In genomic region chr14:54440037-54440436, GRCh38 we compare ENCODE assay signal across 8 cellular contexts. TPM values are rescaled to one million over a fixed set of nuclear protein-coding genes. Genes with fewer than 3 reads are reported as not detected.
A peak's percentile ranks its signal among the peaks of the same experiment; 100 is the strongest.
DNase-seq lines count a peak whose midpoint lies in the region; ATAC-seq and TF ChIP-seq lines count a peak whose summit lies in the region.

No MANE protein-coding gene starts in this region.

- H3K27ac ChIP-seq in HCT116 (ENCODE audit: low read depth, low read length) (peak overlapping the region; percentile 97; the same call in 1 of the 2 replicates), VCaP (peak overlapping the region; percentile 97), skeletal muscle tissue (ENCODE audit: low read depth, low read length) (peak overlapping the region; percentile 61)

- H3K4me1 ChIP-seq in HCT116 (ENCODE audit: control insufficient read depth in 1 of 2, insufficient read depth in 2 of 2, low read length in 2 of 2) (peaks cover 10 to 31% of the 10 kb centered on the region in 2 experiments; a peak in 3 of 4 replicates), skeletal muscle tissue (ENCODE audit: control insufficient read depth in 3 of 3, insufficient read depth in 3 of 3, low read length in 3 of 3) (peaks cover 9 to 17% (median 16%) of the 10 kb centered on the region in 3 donors)

- RAD21 ChIA-PET in HCT116 (lab: Charles Lee; ENCODE audit: low non-redundant PET in 1 of 2, low total read pairs in 2 of 2, uncharacterized antibody in 2 of 2, unreplicated experiment in 2 of 2) = interaction anchor here in 1 of 2 experiments (0.6 kb wide), 1 partner anchor 19 kb away, joined by 4 read pairs; no protein-coding TSS in a partner anchor

- POLR2A ChIA-PET in HCT116 (lab: Charles Lee) = no interaction called here

- peaks cover 58% of the 10 kb centered on the region for H3K79me2 ChIP-seq in HCT116 (ENCODE audit: insufficient read depth, low read length)

- H3K4me3 ChIP-seq in HCT116 (replicated peaks in 1 of 2; ENCODE audit: low read depth in 1 of 2, low read length in 2 of 2) (peak overlapping the region; percentile 71 to 72), fibroblast of villous mesenchyme (ENCODE audit: low read depth, low read length) (peak overlapping the region; percentile 68), skeletal muscle tissue (ENCODE audit: low read length in 3 of 3) (peak overlapping the region; percentile 83 to 86 (median 84))

- ATAC-seq in HCT116 (no peak), GM19395 (IDR thresholded peaks at IDR 0.05; ENCODE audit: unreplicated experiment) (no peak), GM21360 (IDR thresholded peaks at IDR 0.05; ENCODE audit: unreplicated experiment) (no peak), GM18519 (IDR thresholded peaks at IDR 0.05; ENCODE audit: low FRiP score, unreplicated experiment) (no peak)

- no peaks in the 10 kb centered on the region for H3K9me3 ChIP-seq in HCT116 (ENCODE audit: control insufficient read depth in 1 of 2, insufficient read depth in 1 of 2, low read depth in 1 of 2, low read length in 2 of 2)
- no peaks in the 10 kb centered on the region for H3K9me3 ChIP-seq in skeletal muscle tissue (ENCODE audit: control insufficient read depth in 3 of 3, low read length in 3 of 3)

- BruUV-seq in HCT116 (replicated peaks; lab: Mats Ljungman, UMichigan) = TSS peak; percentile 55

- TF ChIP-seq CTCF in HCT116 (IDR thresholded peaks at IDR 0.05 in 2 of 3, conservative IDR thresholded peaks at IDR 0.05 in 1 of 3; ENCODE audit: borderline replicate concordance in 1 of 3, insufficient read depth in 1 of 3, low read depth in 2 of 3, low read length in 2 of 3) = no peak
- no peak for TF ChIP-seq CTCF in VCaP (conservative IDR thresholded peaks at IDR 0.05)
- TF ChIP-seq CTCF in fibroblast of villous mesenchyme (IDR thresholded peaks at IDR 0.05; ENCODE audit: insufficient read depth, low read depth, low read length) = no peak

- no peak for TF ChIP-seq RAD21 in HCT116 (IDR thresholded peaks at IDR 0.05; ENCODE audit: low read depth)

- peak overlapping the region; percentile 81 for H3K4me2 ChIP-seq in HCT116 (ENCODE audit: low read length)

- H3K36me3 ChIP-seq in HCT116 (ENCODE audit: control insufficient read depth in 1 of 2, insufficient read depth in 2 of 2, low read length in 2 of 2) (no peaks in the 10 kb centered on the region), skeletal muscle tissue (ENCODE audit: control insufficient read depth in 3 of 3, insufficient read depth in 3 of 3, low read length in 3 of 3) (peaks cover 0 to 5% (median 3%) of the 10 kb centered on the region in 3 donors)

- DNase-seq in HCT116 (ENCODE audit: low read depth, low spot score) = no peak
- peak; percentile 79 for DNase-seq in fibroblast of villous mesenchyme (ENCODE audit: low read depth)
- no peak for DNase-seq in stimulated activated CD4-positive, alpha-beta T cell treated with anti-CD3 and anti-CD28 coated beads, Interleukin-4, amount 100 ng/mL, for 4 hours

- H3K27me3 ChIP-seq in HCT116 (ENCODE audit: insufficient read depth, low read length) (no peaks in the 10 kb centered on the region), skeletal muscle tissue (ENCODE audit: control insufficient read depth in 3 of 3, insufficient read depth in 3 of 3, low read length in 3 of 3) (no peaks in the 10 kb centered on the region)

- no peak for TF ChIP-seq POLR2A in HCT116 (IDR thresholded peaks at IDR 0.05; ENCODE audit: borderline replicate concordance, extremely low read depth, insufficient read depth, insufficient read length)

- peaks cover 9% of the 10 kb centered on the region; the same call in 1 of the 2 replicates for H4K20me1 ChIP-seq in HCT116 (ENCODE audit: insufficient read depth)

- no peak overlapping the region for H2AFZ ChIP-seq in HCT116 (ENCODE audit: low read depth, low read length, poor library complexity, severe bottlenecking)

- CTCF ChIA-PET in HCT116 (lab: Charles Lee) = no interaction called here

- H3K9me2 ChIP-seq in HCT116 (ENCODE audit: insufficient read depth) = no peaks in the 10 kb centered on the region

- H3K9ac ChIP-seq in HCT116 (ENCODE audit: low read length) (peak overlapping the region; percentile 91), skeletal muscle tissue (ENCODE audit: low read depth in 1 of 3, low read length in 3 of 3) (peak overlapping the region; percentile 71 to 89 (median 83))

- intact Hi-C loops in HCT116 (cut with micrococcal nuclease) = loop anchor here (2.0 kb wide), 1 partner anchor 73 kb away; no protein-coding TSS in a partner anchor

TF ChIP-seq in HCT116, 20 proteins besides CTCF, POLR2A, EP300 and RAD21:
- TF ChIP-seq POLR2AphosphoS5 (IDR thresholded peaks at IDR 0.05; ENCODE audit: low read depth, low read length) (no peak), SP1 (IDR thresholded peaks at IDR 0.05; ENCODE audit: low read depth) (no peak), CBX3 (IDR thresholded peaks at IDR 0.05; ENCODE audit: low read depth) (no peak), ZNF274 (IDR thresholded peaks at IDR 0.05; ENCODE audit: low read depth, low read length) (no peak), FOSL1 (IDR thresholded peaks at IDR 0.05; ENCODE audit: low read depth) (no peak), MAX (IDR thresholded peaks at IDR 0.05) (no peak), EGR1 (IDR thresholded peaks at IDR 0.05; ENCODE audit: low read depth) (no peak), ELF1 (IDR thresholded peaks at IDR 0.05; ENCODE audit: borderline replicate concordance, low read depth) (no peak), ZFX (IDR thresholded peaks at IDR 0.05) (no peak), EZH2 (IDR thresholded peaks at IDR 0.05) (no peak), REST (IDR thresholded peaks at IDR 0.05; ENCODE audit: low read depth) (no peak), EZH2phosphoT487 (IDR thresholded peaks at IDR 0.05; ENCODE audit: borderline replicate concordance) (no peak), JUND (IDR thresholded peaks at IDR 0.05) (no peak), ZBTB33 (IDR thresholded peaks at IDR 0.05; ENCODE audit: extremely low read depth, insufficient replicate concordance, low read length) (no peak)

RNA-seq across cellular contexts. Expression of gene CNIH1, which starts 1.1 kb away (rescaled TPM):
- total RNA-seq in HCT116 (2021; ENCODE audit: unreplicated experiment) (149 TPM), fibroblast of villous mesenchyme (31.9 and 94.1 TPM in 2 replicates), skeletal muscle tissue (30.8 TPM)
- polyA plus RNA-seq in HCT116 (2012) = 166 and 174 TPM in 2 replicates

RNA-seq across cellular contexts. Expression of gene CDKN3, which starts 43.2 kb away (rescaled TPM):
- 62.5 TPM for total RNA-seq in HCT116 (2021; ENCODE audit: unreplicated experiment)
- polyA plus RNA-seq in HCT116 (2012) = 54.9 and 103 TPM in 2 replicates
- total RNA-seq in fibroblast of villous mesenchyme = 35.8 and 42.7 TPM in 2 replicates
- 15.7 TPM for total RNA-seq in skeletal muscle tissue

RNA-seq across cellular contexts. Expression of gene GMFB, which starts 48.7 kb away (rescaled TPM):
- total RNA-seq in HCT116 (2021; ENCODE audit: unreplicated experiment) (53.8 TPM), fibroblast of villous mesenchyme (82.1 and 142 TPM in 2 replicates), skeletal muscle tissue (42.8 TPM)
- polyA plus RNA-seq in HCT116 (2012) = 14.7 and 17.5 TPM in 2 replicates
